In genomic region chr2:38097611-38098350, GRCh38 we compare ENCODE assay signal across 12 cellular contexts. TPM values are rescaled to one million over a fixed set of nuclear protein-coding genes. Genes with fewer than 3 reads are reported as not detected.
DNase-seq lines count a peak whose midpoint lies in the region; ATAC-seq, FAIRE-seq and TF ChIP-seq lines count a peak whose summit lies in the region.
"Had no signal": no experiment of that assay in that cellular context is flagged by ENCODE, and none has a peak within 500 bp of the region (broad histone marks: within the 10 kb centered on the region; RNA-seq: fewer than 3 reads in every experiment).

No MANE protein-coding gene starts in this region.

- in situ Hi-C loops in HAP-1 (cut with MboI; ENCODE audit: low sequenced_read_pairs), result no loop called here

- H3K36me3 ChIP-seq in hepatocyte (replicated peaks; ENCODE audit: insufficient read depth, low read depth) (no peaks in the 10 kb centered on the region), HAP-1 (replicated peaks) (no peaks in the 10 kb centered on the region)

- peaks cover 40% of the 10 kb centered on the region for H3K4me1 ChIP-seq in hepatocyte (ENCODE audit: insufficient read depth)
- H3K4me1 ChIP-seq in HAP-1, result peaks cover 30% of the 10 kb centered on the region

- H3K9me3 Mint-ChIP-seq in WTC11, result peaks cover 4% of the 10 kb centered on the region; the same call in 1 of the 2 replicates
- H3K9me3 Mint-ChIP-seq: central memory CD8-positive, alpha-beta T cell had no signal

- H3K4me2 ChIP-seq in hepatocyte, result peak overlapping the region; percentile 68

- DNase-seq in GM03348 (ENCODE audit: low spot score), result peak; percentile 54
- DNase-seq in WTC11 (ENCODE audit: low spot score), result no peak
- no peak for DNase-seq in hepatocyte (ENCODE audit: low spot score)
- no peak for DNase-seq in RCC 7860 (ENCODE audit: low spot score)
- no peak for DNase-seq in SHP77 (lab: John Stamatoyannopoulos, UW)
- DNase-seq in HAP-1 (ENCODE audit: low spot score in 2 of 2), result no peak
- DNase-seq: activated CD8-positive, alpha-beta memory T cell treated with anti-CD3 and anti-CD28 coated beads, Interleukin-2, amount 50 U/mL, for 4 hours; NCI-H524 treated with DMSO at 0.1 percent for 48 hours; T-helper 17 cell had no signal

- H3K4me3 ChIP-seq in hepatocyte (no peak overlapping the region), skin epidermis (peak overlapping the region in 1 of 7 experiments; percentile 17), HAP-1 (no peak overlapping the region)

- H3K9me3 ChIP-seq in hepatocyte (ENCODE audit: low read depth) (peaks cover 3% of the 10 kb centered on the region), HAP-1 (no peaks in the 10 kb centered on the region)

- ATAC-seq in WTC11 (no peak), HG03460 (IDR thresholded peaks at IDR 0.05; ENCODE audit: unreplicated experiment) (no peak)
- ATAC-seq: T-helper 17 cell had no signal

- CTCF ChIA-PET in WTC11 (lab: Charles Lee), result interaction anchor here (0.5 to 2.4 kb wide), 4 partner anchors 9 to 272 kb away, joined by 3 to 13 read pairs (median 7); partner anchors contain the start of gene CYP1B1

- H3K4me1 Mint-ChIP-seq in WTC11, result peaks cover 74% of the 10 kb centered on the region
- H3K4me1 Mint-ChIP-seq: central memory CD8-positive, alpha-beta T cell had no signal

- POLR2A ChIA-PET in WTC11 (lab: Charles Lee), result interaction anchor here (0.7 kb wide), 1 partner anchor 21 kb away, joined by 4 read pairs; no protein-coding TSS in a partner anchor

- no peak overlapping the region for H2AFZ ChIP-seq in hepatocyte

- no peaks in the 10 kb centered on the region for H4K20me1 ChIP-seq in hepatocyte (ENCODE audit: insufficient read depth, poor library complexity, severe bottlenecking)

- H3K27ac ChIP-seq in hepatocyte (peak overlapping the region; percentile 90), skin epidermis (peak overlapping the region in 16 of 21 experiments; percentile 3 to 83 (median 51))

- H3K4me3 Mint-ChIP-seq in WTC11, result peak overlapping the region; percentile 50
- H3K4me3 Mint-ChIP-seq: central memory CD8-positive, alpha-beta T cell; T-helper 17 cell had no signal

- no peak for TF ChIP-seq CTCF in WTC11 (IDR thresholded peaks at IDR 0.05)
- TF ChIP-seq CTCF in hepatocyte (IDR thresholded peaks at IDR 0.05; ENCODE audit: poor library complexity), result no peak

- no peaks in the 10 kb centered on the region for H3K27me3 ChIP-seq in hepatocyte
- H3K27me3 ChIP-seq in HAP-1 (ENCODE audit: low read depth), result peaks cover 3% of the 10 kb centered on the region; the same call in 1 of the 2 replicates

- WGBS in hepatocyte (ENCODE audit: low lambda C conversion rate, missing lambda C conversion rate), result 39% methylated on average over 5 of the region's 5 CpGs

- H3K27me3 Mint-ChIP-seq in WTC11 (ENCODE audit: low read depth), result peaks cover 87% of the 10 kb centered on the region

- no peak overlapping the region for H3K27ac Mint-ChIP-seq in WTC11
- H3K27ac Mint-ChIP-seq: T-helper 17 cell had no signal

- FAIRE-seq in RCC 7860 (lab: Jason Lieb, UNC), result no peak

- no peaks in the 10 kb centered on the region for H3K9me2 ChIP-seq in hepatocyte (replicated peaks; ENCODE audit: insufficient read depth)

- H3K79me2 ChIP-seq in hepatocyte, result no peaks in the 10 kb centered on the region

- 0 out of 2 replicates have a peak, but pooled peaks cover 4% of the 10 kb centered on the region for H3K36me3 Mint-ChIP-seq in WTC11

TF ChIP-seq in WTC11, 78 proteins besides CTCF, POLR2A, EP300 and RAD21 (continues in another document):
- TF ChIP-seq, protein P1, sequence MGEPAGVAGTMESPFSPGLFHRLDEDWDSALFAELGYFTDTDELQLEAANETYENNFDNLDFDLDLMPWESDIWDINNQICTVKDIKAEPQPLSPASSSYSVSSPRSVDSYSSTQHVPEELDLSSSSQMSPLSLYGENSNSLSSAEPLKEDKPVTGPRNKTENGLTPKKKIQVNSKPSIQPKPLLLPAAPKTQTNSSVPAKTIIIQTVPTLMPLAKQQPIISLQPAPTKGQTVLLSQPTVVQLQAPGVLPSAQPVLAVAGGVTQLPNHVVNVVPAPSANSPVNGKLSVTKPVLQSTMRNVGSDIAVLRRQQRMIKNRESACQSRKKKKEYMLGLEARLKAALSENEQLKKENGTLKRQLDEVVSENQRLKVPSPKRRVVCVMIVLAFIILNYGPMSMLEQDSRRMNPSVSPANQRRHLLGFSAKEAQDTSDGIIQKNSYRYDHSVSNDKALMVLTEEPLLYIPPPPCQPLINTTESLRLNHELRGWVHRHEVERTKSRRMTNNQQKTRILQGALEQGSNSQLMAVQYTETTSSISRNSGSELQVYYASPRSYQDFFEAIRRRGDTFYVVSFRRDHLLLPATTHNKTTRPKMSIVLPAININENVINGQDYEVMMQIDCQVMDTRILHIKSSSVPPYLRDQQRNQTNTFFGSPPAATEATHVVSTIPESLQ (CRISPR knock-in tag; IDR thresholded peaks at IDR 0.05), result no peak
- TF ChIP-seq, protein P2, sequence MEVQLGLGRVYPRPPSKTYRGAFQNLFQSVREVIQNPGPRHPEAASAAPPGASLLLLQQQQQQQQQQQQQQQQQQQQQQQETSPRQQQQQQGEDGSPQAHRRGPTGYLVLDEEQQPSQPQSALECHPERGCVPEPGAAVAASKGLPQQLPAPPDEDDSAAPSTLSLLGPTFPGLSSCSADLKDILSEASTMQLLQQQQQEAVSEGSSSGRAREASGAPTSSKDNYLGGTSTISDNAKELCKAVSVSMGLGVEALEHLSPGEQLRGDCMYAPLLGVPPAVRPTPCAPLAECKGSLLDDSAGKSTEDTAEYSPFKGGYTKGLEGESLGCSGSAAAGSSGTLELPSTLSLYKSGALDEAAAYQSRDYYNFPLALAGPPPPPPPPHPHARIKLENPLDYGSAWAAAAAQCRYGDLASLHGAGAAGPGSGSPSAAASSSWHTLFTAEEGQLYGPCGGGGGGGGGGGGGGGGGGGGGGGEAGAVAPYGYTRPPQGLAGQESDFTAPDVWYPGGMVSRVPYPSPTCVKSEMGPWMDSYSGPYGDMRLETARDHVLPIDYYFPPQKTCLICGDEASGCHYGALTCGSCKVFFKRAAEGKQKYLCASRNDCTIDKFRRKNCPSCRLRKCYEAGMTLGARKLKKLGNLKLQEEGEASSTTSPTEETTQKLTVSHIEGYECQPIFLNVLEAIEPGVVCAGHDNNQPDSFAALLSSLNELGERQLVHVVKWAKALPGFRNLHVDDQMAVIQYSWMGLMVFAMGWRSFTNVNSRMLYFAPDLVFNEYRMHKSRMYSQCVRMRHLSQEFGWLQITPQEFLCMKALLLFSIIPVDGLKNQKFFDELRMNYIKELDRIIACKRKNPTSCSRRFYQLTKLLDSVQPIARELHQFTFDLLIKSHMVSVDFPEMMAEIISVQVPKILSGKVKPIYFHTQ (CRISPR knock-in tag; IDR thresholded peaks at IDR 0.05), result no peak
- TF ChIP-seq NFYB (CRISPR knock-in tag; conservative IDR thresholded peaks at IDR 0.05; ENCODE audit: low read depth), result no peak
- TF ChIP-seq SP1 (CRISPR knock-in tag; conservative IDR thresholded peaks at IDR 0.05), result no peak
- TF ChIP-seq, protein P3, sequence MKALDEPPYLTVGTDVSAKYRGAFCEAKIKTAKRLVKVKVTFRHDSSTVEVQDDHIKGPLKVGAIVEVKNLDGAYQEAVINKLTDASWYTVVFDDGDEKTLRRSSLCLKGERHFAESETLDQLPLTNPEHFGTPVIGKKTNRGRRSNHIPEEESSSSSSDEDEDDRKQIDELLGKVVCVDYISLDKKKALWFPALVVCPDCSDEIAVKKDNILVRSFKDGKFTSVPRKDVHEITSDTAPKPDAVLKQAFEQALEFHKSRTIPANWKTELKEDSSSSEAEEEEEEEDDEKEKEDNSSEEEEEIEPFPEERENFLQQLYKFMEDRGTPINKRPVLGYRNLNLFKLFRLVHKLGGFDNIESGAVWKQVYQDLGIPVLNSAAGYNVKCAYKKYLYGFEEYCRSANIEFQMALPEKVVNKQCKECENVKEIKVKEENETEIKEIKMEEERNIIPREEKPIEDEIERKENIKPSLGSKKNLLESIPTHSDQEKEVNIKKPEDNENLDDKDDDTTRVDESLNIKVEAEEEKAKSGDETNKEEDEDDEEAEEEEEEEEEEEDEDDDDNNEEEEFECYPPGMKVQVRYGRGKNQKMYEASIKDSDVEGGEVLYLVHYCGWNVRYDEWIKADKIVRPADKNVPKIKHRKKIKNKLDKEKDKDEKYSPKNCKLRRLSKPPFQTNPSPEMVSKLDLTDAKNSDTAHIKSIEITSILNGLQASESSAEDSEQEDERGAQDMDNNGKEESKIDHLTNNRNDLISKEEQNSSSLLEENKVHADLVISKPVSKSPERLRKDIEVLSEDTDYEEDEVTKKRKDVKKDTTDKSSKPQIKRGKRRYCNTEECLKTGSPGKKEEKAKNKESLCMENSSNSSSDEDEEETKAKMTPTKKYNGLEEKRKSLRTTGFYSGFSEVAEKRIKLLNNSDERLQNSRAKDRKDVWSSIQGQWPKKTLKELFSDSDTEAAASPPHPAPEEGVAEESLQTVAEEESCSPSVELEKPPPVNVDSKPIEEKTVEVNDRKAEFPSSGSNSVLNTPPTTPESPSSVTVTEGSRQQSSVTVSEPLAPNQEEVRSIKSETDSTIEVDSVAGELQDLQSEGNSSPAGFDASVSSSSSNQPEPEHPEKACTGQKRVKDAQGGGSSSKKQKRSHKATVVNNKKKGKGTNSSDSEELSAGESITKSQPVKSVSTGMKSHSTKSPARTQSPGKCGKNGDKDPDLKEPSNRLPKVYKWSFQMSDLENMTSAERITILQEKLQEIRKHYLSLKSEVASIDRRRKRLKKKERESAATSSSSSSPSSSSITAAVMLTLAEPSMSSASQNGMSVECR (CRISPR knock-in tag; IDR thresholded peaks at IDR 0.05; ENCODE audit: borderline replicate concordance), result no peak
- no peak for TF ChIP-seq NR3C1 (CRISPR knock-in tag; conservative IDR thresholded peaks at IDR 0.05; ENCODE audit: low read depth)
- TF ChIP-seq E2F4 (CRISPR knock-in tag; IDR thresholded peaks at IDR 0.05; ENCODE audit: borderline replicate concordance, low read depth), result no peak
- TF ChIP-seq, protein P4, sequence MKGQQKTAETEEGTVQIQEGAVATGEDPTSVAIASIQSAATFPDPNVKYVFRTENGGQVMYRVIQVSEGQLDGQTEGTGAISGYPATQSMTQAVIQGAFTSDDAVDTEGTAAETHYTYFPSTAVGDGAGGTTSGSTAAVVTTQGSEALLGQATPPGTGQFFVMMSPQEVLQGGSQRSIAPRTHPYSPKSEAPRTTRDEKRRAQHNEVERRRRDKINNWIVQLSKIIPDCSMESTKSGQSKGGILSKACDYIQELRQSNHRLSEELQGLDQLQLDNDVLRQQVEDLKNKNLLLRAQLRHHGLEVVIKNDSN (CRISPR knock-in tag; IDR thresholded peaks at IDR 0.05), result no peak

RNA-seq across cellular contexts. Expression of gene CYP1B1, which starts 21.8 kb away (rescaled TPM):
- total RNA-seq in WTC11 (2021), result 2.9 to 4.2 TPM (median 4.1 TPM) in 3 replicates
- 23.2 and 28.9 TPM in 2 replicates for total RNA-seq in hepatocyte
- polyA plus RNA-seq in hepatocyte, result 32.7 and 38.5 TPM in 2 replicates
